ENCODE assay signal across 23 cellular contexts in genomic region chr1:63678200-63678599, GRCh38.
"Had no signal": no experiment of that assay in that cellular context is flagged by ENCODE, and none has a peak within 500 bp of the region (broad histone marks: within the 10 kb centered on the region; RNA-seq: fewer than 3 reads in every experiment).

No MANE protein-coding gene starts in this region.

- DNase-seq: dermis blood vessel endothelial cell; dorsolateral prefrontal cortex; effector CD4-positive, alpha-beta T cell; effector memory CD4-positive, alpha-beta T cell; foreskin keratinocyte; gastrocnemius medialis; glutamatergic neuron; head of caudate nucleus; heart right ventricle; hippocampal formation; left cardiac atrium; left lung; left ventricle myocardium superior; lower lobe of right lung; mesenchymal stem cell; mucosa of descending colon had no signal

- H3K9me3 ChIP-seq: esophagus muscularis mucosa, gastrocnemius medialis, heart right ventricle, lower lobe of right lung, mucosa of descending colon had no signal

- H3K4me1 ChIP-seq: foreskin keratinocyte, gastrocnemius medialis had no signal

- FAIRE-seq: colon, endothelial cell of umbilical vein, islet of Langerhans, keratinocyte had no signal

- ATAC-seq: foreskin keratinocyte, gastrocnemius medialis, heart right ventricle, left cardiac atrium, left lung, left ventricle myocardium superior, lower lobe of right lung, mucosa of descending colon had no signal

- H3K27ac Mint-ChIP-seq: mesothelial cell of epicardium had no signal

- H3K27ac ChIP-seq: coronary artery, dorsolateral prefrontal cortex, esophagus muscularis mucosa, foreskin keratinocyte, gastrocnemius medialis, heart right ventricle, left lung, lower lobe of right lung had no signal

- H3K36me3 ChIP-seq: esophagus muscularis mucosa, gastrocnemius medialis, heart right ventricle, left lung, lower lobe of right lung had no signal

- H3K27me3 ChIP-seq: dorsolateral prefrontal cortex, esophagus muscularis mucosa, foreskin keratinocyte, gastrocnemius medialis, heart right ventricle, left lung had no signal

- H3K36me3 Mint-ChIP-seq: mesothelial cell of epicardium had no signal

- H3K4me3 ChIP-seq: coronary artery, dorsolateral prefrontal cortex, esophagus muscularis mucosa, gastrocnemius medialis, heart right ventricle, left lung, lower lobe of right lung, mucosa of descending colon had no signal

- H3K4me3 Mint-ChIP-seq: mesothelial cell of epicardium had no signal
